ENCODE assay signal across 14 cellular contexts in the genomic region with DNA sequence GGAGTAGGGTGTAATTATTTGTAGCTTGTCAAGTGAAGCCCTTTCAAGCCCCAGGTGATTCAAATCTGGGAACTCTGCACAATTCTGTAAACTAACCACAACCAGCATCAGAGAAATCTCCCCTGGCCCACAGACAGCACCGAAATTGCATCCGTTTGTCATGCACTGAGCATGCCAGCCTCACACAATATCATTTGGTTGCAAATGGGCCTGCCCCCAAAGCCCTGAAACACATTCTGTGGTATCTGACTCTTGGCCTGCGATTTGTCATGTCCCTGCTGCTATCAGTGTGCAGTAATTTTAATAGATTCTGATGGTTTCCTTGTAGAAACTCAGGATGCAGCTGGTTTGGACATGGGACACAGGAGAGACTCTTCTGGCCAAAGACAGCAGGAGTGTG. TPM values are rescaled to one million over a fixed set of nuclear protein-coding genes. Genes with fewer than 3 reads are reported as not detected.
DNase-seq lines count a peak whose midpoint lies in the region; ATAC-seq and TF ChIP-seq lines count a peak whose summit lies in the region.
"Had no signal": no experiment of that assay in that cellular context is flagged by ENCODE, and none has a peak within 500 bp of the region (broad histone marks: within the 10 kb centered on the region; RNA-seq: fewer than 3 reads in every experiment).

No MANE protein-coding gene starts in this region.

- H3K4me1 Mint-ChIP-seq in mesothelial cell of epicardium: peaks cover 21% of the 10 kb centered on the region
- peaks cover 22% of the 10 kb centered on the region for H3K4me1 Mint-ChIP-seq in CD14-positive monocyte

- H3K27me3 Mint-ChIP-seq in mesothelial cell of epicardium (ENCODE audit: low read depth) (no peaks in the 10 kb centered on the region), CD14-positive monocyte (ENCODE audit: low read depth in 3 of 3) (peaks cover 0 to 2% (median 0%) of the 10 kb centered on the region in 3 donors)
- H3K27me3 Mint-ChIP-seq: activated naive CD8-positive, alpha-beta T cell treated with anti-CD3 and anti-CD28 coated beads, Interleukin-2, amount 10 ng/mL, durations not matched to agents 7 days and 5 days had no signal

- H3K27ac Mint-ChIP-seq in mesothelial cell of epicardium (peak overlapping the region; percentile 34), CD14-positive monocyte (no peak overlapping the region)
- H3K27ac Mint-ChIP-seq: activated naive CD8-positive, alpha-beta T cell treated with anti-CD3 and anti-CD28 coated beads, Interleukin-2, amount 10 ng/mL, durations not matched to agents 7 days and 5 days; H9 had no signal

- H3K36me3 Mint-ChIP-seq in mesothelial cell of epicardium (peaks cover 20% of the 10 kb centered on the region), CD14-positive monocyte (peaks cover 4 to 6% of the 10 kb centered on the region in 2 donors)
- H3K36me3 Mint-ChIP-seq: activated naive CD8-positive, alpha-beta T cell treated with anti-CD3 and anti-CD28 coated beads, Interleukin-2, amount 10 ng/mL, durations not matched to agents 7 days and 5 days had no signal

- H3K4me3 Mint-ChIP-seq in mesothelial cell of epicardium: no peak overlapping the region
- no peak overlapping the region for H3K4me3 Mint-ChIP-seq in CD14-positive monocyte
- H3K4me3 Mint-ChIP-seq: activated naive CD8-positive, alpha-beta T cell treated with anti-CD3 and anti-CD28 coated beads, Interleukin-2, amount 10 ng/mL, durations not matched to agents 7 days and 5 days; H9 had no signal

- no peaks in the 10 kb centered on the region for H3K9me3 Mint-ChIP-seq in mesothelial cell of epicardium
- H3K9me3 Mint-ChIP-seq in CD14-positive monocyte: peaks cover 0 to 8% (median 3%) of the 10 kb centered on the region in 7 donors
- H3K9me3 Mint-ChIP-seq: activated naive CD8-positive, alpha-beta T cell treated with anti-CD3 and anti-CD28 coated beads, Interleukin-2, amount 10 ng/mL, durations not matched to agents 7 days and 5 days; H9 had no signal

- DNase-seq in mesothelial cell of epicardium (ENCODE audit: low spot score in 2 of 2, unreplicated experiment in 2 of 2): no peak
- DNase-seq in stimulated activated naive CD4-positive, alpha-beta T cell treated with Interleukin-2 at 50 U/mL for 16 hours (lab: John Stamatoyannopoulos, UW): no peak
- DNase-seq in CD14-positive monocyte (ENCODE audit: low spot score): no peak
- no peak for DNase-seq in COLO829 (ENCODE audit: low spot score)
- DNase-seq: activated CD4-positive, alpha-beta T cell treated with anti-CD3 and anti-CD28 coated beads, Interleukin-2, amount 50 U/mL, for 1 hour; activated naive CD8-positive, alpha-beta T cell treated with anti-CD3 and anti-CD28 coated beads, Interleukin-2, amount 10 ng/mL, durations not matched to agents 7 days and 5 days; dermis blood vessel endothelial cell; H9; left cardiac atrium; NCI-H1436; stimulated activated CD4-positive, alpha-beta T cell treated with anti-CD3 and anti-CD28 coated beads, Interleukin-12 subunit alpha, Interleukin-12 subunit beta, amount 100 ng/mL, for 4 hours had no signal

- peak; percentile 55 for ATAC-seq in GM18867 (IDR thresholded peaks at IDR 0.05; ENCODE audit: unreplicated experiment)
- peak; percentile 76 for ATAC-seq in GM21619 (IDR thresholded peaks at IDR 0.05; ENCODE audit: unreplicated experiment)
- peak; percentile 60 for ATAC-seq in HG03457 (IDR thresholded peaks at IDR 0.05; ENCODE audit: unreplicated experiment)
- ATAC-seq: left cardiac atrium had no signal

- TF ChIP-seq CTCF in mesothelial cell of epicardium (IDR thresholded peaks at IDR 0.05; ENCODE audit: unreplicated experiment) (no peak), CD14-positive monocyte (IDR thresholded peaks at IDR 0.05) (no peak)

- intact Hi-C loops in CD14-positive monocyte (cut with micrococcal nuclease): no loop called here

RNA-seq across cellular contexts. Expression of gene SNX24, which starts 35.3 kb away (rescaled TPM):
- total RNA-seq in mesothelial cell of epicardium: 40.9 to 50.4 TPM (median 44.5 TPM) in 3 replicates
- polyA plus RNA-seq in CD14-positive monocyte: 10 to 100 TPM in 1 of 2 donors, 1 to 10 TPM in 1; 8.0 to 10.6 TPM
